6 cellular contexts compared by ENCODE assay signal in genomic region chr17:8122923-8123694, GRCh38. TPM values are rescaled to one million over a fixed set of nuclear protein-coding genes. Genes with fewer than 3 reads are reported as not detected.
DNase-seq lines count a peak whose midpoint lies in the region; ATAC-seq, FAIRE-seq and TF ChIP-seq lines count a peak whose summit lies in the region.

No MANE protein-coding gene starts in this region.

- peak overlapping the region; percentile 100 for H3K4me2 ChIP-seq in HepG2 (ENCODE audit: low read depth, low read length)

- no peak for TF ChIP-seq POLR2A in HepG2 (IDR thresholded peaks at IDR 0.05; ENCODE audit: insufficient read depth in 1 of 2, low read depth in 2 of 2, low read length in 2 of 2)

- H3K79me2 ChIP-seq in HepG2 (ENCODE audit: insufficient read depth, low read length) = no peaks in the 10 kb centered on the region

- POLR2A ChIA-PET in HEK293 (lab: Yijun Ruan, JAX) = interaction anchor here (0.6 to 3.5 kb wide), 9 partner anchors 16 to 760 kb away, joined by 4 to 27 read pairs (median 5); partner anchors contain the start of genes BORCS6 and CTC1
- POLR2A ChIA-PET in HepG2 (lab: Yijun Ruan, JAX) = interaction anchor here (1.5 to 5.1 kb wide), 5 partner anchors 31 to 125 kb away, joined by 3 to 35 read pairs (median 8); partner anchors contain the start of genes AURKB and CTC1

- no peak for TF ChIP-seq RAD21 in HepG2 (CRISPR knock-in tag; IDR thresholded peaks at IDR 0.05)

- peak; percentile 54 for DNase-seq in activated T-cell treated with anti-CD3 and anti-CD28 coated beads, Interleukin-2, amount 50 U/mL, for 1 hour
- no peak for DNase-seq in HepG2 (ENCODE audit: low spot score)
- DNase-seq in NCI-H1048 (lab: John Stamatoyannopoulos, UW) = no peak
- no peak for DNase-seq in GM19239 (ENCODE audit: insufficient read length, low spot score)

- ATAC-seq in HepG2 (no peak), HG03432 (IDR thresholded peaks at IDR 0.05; ENCODE audit: unreplicated experiment) (no peak)

- no peak for TF ChIP-seq EP300 in HepG2 (IDR thresholded peaks at IDR 0.05; ENCODE audit: low read depth in 2 of 2, low read length in 2 of 2)
- no peak for TF ChIP-seq EP300 in HepG2 (CRISPR knock-in tag; IDR thresholded peaks at IDR 0.05; ENCODE audit: borderline replicate concordance)

- no TSS peak for BruUV-seq in HepG2 (replicated peaks; lab: Mats Ljungman, UMichigan)

- no peaks in the 10 kb centered on the region for H3K9me3 ChIP-seq in HEK293 (ENCODE audit: control insufficient read depth, insufficient read depth, low read depth, low read length)
- H3K9me3 ChIP-seq in HepG2 (ENCODE audit: low read length) = no peaks in the 10 kb centered on the region

- peaks cover 13% of the 10 kb centered on the region; the same call in 1 of the 2 replicates for H4K20me1 ChIP-seq in HepG2 (ENCODE audit: insufficient read depth, low read length)

- H3K4me3 ChIP-seq in HEK293 (ENCODE audit: low read depth, low read length) (peak overlapping the region; percentile 70), HepG2 (replicated peaks in 1 of 3; ENCODE audit: insufficient read depth in 1 of 3, low read depth in 2 of 3, low read length in 3 of 3) (peak overlapping the region; percentile 48 to 95 (median 68))

- peaks cover 14% of the 10 kb centered on the region for H3K4me1 ChIP-seq in HEK293 (ENCODE audit: control insufficient read depth, insufficient read depth, low read length)
- peaks cover 59% of the 10 kb centered on the region for H3K4me1 ChIP-seq in HepG2 (ENCODE audit: insufficient read depth, low read length)

- FAIRE-seq in HepG2 (lab: Jason Lieb, UNC) = no peak
- FAIRE-seq in GM19239 (lab: Jason Lieb, UNC) = no peak

- peaks cover 5 to 36% of the 10 kb centered on the region in 2 experiments for H3K27me3 ChIP-seq in HepG2 (ENCODE audit: control insufficient read depth in 1 of 2, insufficient read depth in 2 of 2, low read length in 2 of 2)

- H3K27ac ChIP-seq in HEK293 (ENCODE audit: extremely low read depth, low read depth, low read length) (peak overlapping the region; percentile 21; the same call in 1 of the 2 replicates), HepG2 (ENCODE audit: extremely low read length, insufficient read depth, low read length) (no peak overlapping the region)

- no peak overlapping the region for H2AFZ ChIP-seq in HepG2 (ENCODE audit: low read length)

- intact Hi-C loops in HepG2 (cut with micrococcal nuclease; ENCODE audit: unreplicated experiment) = no loop called here

- TF ChIP-seq CTCF in HEK293 (tag by site-specific recombination; IDR thresholded peaks at IDR 0.05) (0 out of 2 replicates have a peak, but pooled peaks have one; percentile 22), HepG2 (CRISPR knock-in tag; IDR thresholded peaks at IDR 0.05) (no peak)

- H3K9ac ChIP-seq in HepG2 (ENCODE audit: insufficient read depth, low read depth, low read length) = peak overlapping the region; percentile 13; the same call in 1 of the 2 replicates

- WGBS in HepG2 (ENCODE audit: low lambda C conversion rate) = 6% methylated on average over 29 of the region's 55 CpGs

- in situ Hi-C loops in HepG2 (cut with HindIII; ENCODE audit: extremely low pct_ligation_motif_present, low pct_unique_long_range_greater_than_20kb) = loop anchor here (5.0 to 10.0 kb wide), 3 partner anchors 34 to 179 kb away; no protein-coding TSS in a partner anchor

- H3K36me3 ChIP-seq in HEK293 (ENCODE audit: control insufficient read depth in 2 of 2, insufficient read depth in 1 of 2, low read length in 2 of 2) = no peaks in the 10 kb centered on the region
- H3K36me3 ChIP-seq in HepG2 (replicated peaks in 1 of 2; ENCODE audit: control insufficient read depth in 1 of 2, insufficient read depth in 2 of 2, low read length in 2 of 2) = no peaks in the 10 kb centered on the region

- CTCF ChIA-PET in HEK293 (lab: Yijun Ruan, JAX) = interaction anchor here (0.7 to 4.1 kb wide), 10 partner anchors 10 to 101 kb away, joined by 3 to 33 read pairs (median 6); no protein-coding TSS in a partner anchor
- CTCF ChIA-PET in HepG2 (lab: Yijun Ruan, JAX; ENCODE audit: low intra/inter-chr PET ratio, low total read pairs) = no interaction called here

RNA-seq across cellular contexts. Expression of gene HES7, which starts 0.8 kb away (rescaled TPM):
- not detected in 2 replicates for total RNA-seq in HepG2 (2016; rRNA removed; fragmentation: Illumina TruSeq; extraction: Trizol)
- not detected in 2 replicates for total RNA-seq in HepG2 (2016; cell fraction: cytosol; rRNA removed; fragmentation: Illumina TruSeq; extraction: Trizol; ENCODE audit: low read depth)
- not detected in 2 replicates for total RNA-seq in HepG2 (2016; cell fraction: insoluble cytoplasmic fraction; rRNA removed; fragmentation: Illumina TruSeq; extraction: Trizol)
- total RNA-seq in HepG2 (2016; cell fraction: membrane; rRNA removed; fragmentation: Illumina TruSeq; extraction: Trizol) = not detected in 2 replicates
- total RNA-seq in HepG2 (2016; cell fraction: nucleus; rRNA removed; fragmentation: Illumina TruSeq; extraction: Trizol) = not detected in 2 replicates
- polyA plus RNA-seq in HepG2 (2011; rRNA removed) = not detected in 2 replicates
- not detected in 2 replicates for polyA plus RNA-seq in HepG2 (2011; cell fraction: cytosol; rRNA removed)
- polyA plus RNA-seq in HepG2 (2011; cell fraction: nucleus; rRNA removed) = 0.42 and 0.50 TPM in 2 replicates
- 0.11 TPM in 1 of 2 replicates, not detected in the other for polyA plus RNA-seq in HepG2 (2012)
- not detected in 2 replicates for polyA plus RNA-seq in HepG2 (2016; cell fraction: cytosol; fragmentation: Illumina TruSeq; extraction: Trizol; ENCODE audit: low read depth)
- polyA plus RNA-seq in HepG2 (2016; cell fraction: insoluble cytoplasmic fraction; fragmentation: Illumina TruSeq; extraction: Trizol; ENCODE audit: low read depth) = not detected in 2 replicates
- polyA plus RNA-seq in HepG2 (2016; cell fraction: membrane; fragmentation: Illumina TruSeq; extraction: Trizol; ENCODE audit: low read depth) = not detected in 2 replicates
- polyA plus RNA-seq in HepG2 (2016; cell fraction: nucleus; fragmentation: Illumina TruSeq; extraction: Trizol; ENCODE audit: insufficient read depth, low read depth) = not detected in 2 replicates
- polyA minus RNA-seq in HepG2 (2011; rRNA and poly(A)+ RNA removed; ENCODE audit: low replicate concordance) = 3.9 TPM in 1 of 2 replicates, not detected in the other
- polyA minus RNA-seq in HepG2 (2011; cell fraction: cytosol; rRNA and poly(A)+ RNA removed) = not detected in 2 replicates
- polyA minus RNA-seq in HepG2 (2011; cell fraction: nucleus; rRNA and poly(A)+ RNA removed) = not detected in 2 replicates

RNA-seq across cellular contexts. Expression of gene ALOXE3, which starts 4.8 kb away (rescaled TPM):
- not detected in 2 replicates for total RNA-seq in HepG2 (2016; rRNA removed; fragmentation: Illumina TruSeq; extraction: Trizol)
- total RNA-seq in HepG2 (2016; cell fraction: cytosol; rRNA removed; fragmentation: Illumina TruSeq; extraction: Trizol; ENCODE audit: low read depth) = not detected in 2 replicates
- total RNA-seq in HepG2 (2016; cell fraction: insoluble cytoplasmic fraction; rRNA removed; fragmentation: Illumina TruSeq; extraction: Trizol) = 0.02 TPM in 1 of 2 replicates, not detected in the other
- not detected in 2 replicates for total RNA-seq in HepG2 (2016; cell fraction: membrane; rRNA removed; fragmentation: Illumina TruSeq; extraction: Trizol)
- total RNA-seq in HepG2 (2016; cell fraction: nucleus; rRNA removed; fragmentation: Illumina TruSeq; extraction: Trizol) = not detected in 2 replicates
- polyA plus RNA-seq in HepG2 (2011; rRNA removed) = 0.07 TPM in 1 of 2 replicates, not detected in the other
- polyA plus RNA-seq in HepG2 (2011; cell fraction: cytosol; rRNA removed) = 0.03 TPM in 1 of 2 replicates, not detected in the other
- polyA plus RNA-seq in HepG2 (2011; cell fraction: nucleus; rRNA removed) = 0.14 and 0.18 TPM in 2 replicates
- 0.08 TPM in 1 of 2 replicates, not detected in the other for polyA plus RNA-seq in HepG2 (2012)
- polyA plus RNA-seq in HepG2 (2016; cell fraction: cytosol; fragmentation: Illumina TruSeq; extraction: Trizol; ENCODE audit: low read depth) = not detected in 2 replicates
- polyA plus RNA-seq in HepG2 (2016; cell fraction: insoluble cytoplasmic fraction; fragmentation: Illumina TruSeq; extraction: Trizol; ENCODE audit: low read depth) = not detected in 2 replicates
- not detected in 2 replicates for polyA plus RNA-seq in HepG2 (2016; cell fraction: membrane; fragmentation: Illumina TruSeq; extraction: Trizol; ENCODE audit: low read depth)
- polyA plus RNA-seq in HepG2 (2016; cell fraction: nucleus; fragmentation: Illumina TruSeq; extraction: Trizol; ENCODE audit: insufficient read depth, low read depth) = not detected in 2 replicates
- polyA minus RNA-seq in HepG2 (2011; rRNA and poly(A)+ RNA removed; ENCODE audit: low replicate concordance) = 0.63 TPM in 1 of 2 replicates, not detected in the other
- not detected in 2 replicates for polyA minus RNA-seq in HepG2 (2011; cell fraction: cytosol; rRNA and poly(A)+ RNA removed)
- polyA minus RNA-seq in HepG2 (2011; cell fraction: nucleus; rRNA and poly(A)+ RNA removed) = not detected in 2 replicates

RNA-seq across cellular contexts. Expression of gene PER1, which starts 29.1 kb away (rescaled TPM):
- 2.6 and 5.5 TPM in 2 replicates for total RNA-seq in HepG2 (2016; rRNA removed; fragmentation: Illumina TruSeq; extraction: Trizol)
- 1.8 and 2.9 TPM in 2 replicates for total RNA-seq in HepG2 (2016; cell fraction: cytosol; rRNA removed; fragmentation: Illumina TruSeq; extraction: Trizol; ENCODE audit: low read depth)
- total RNA-seq in HepG2 (2016; cell fraction: insoluble cytoplasmic fraction; rRNA removed; fragmentation: Illumina TruSeq; extraction: Trizol) = 3.2 and 5.8 TPM in 2 replicates
- 1.4 and 1.9 TPM in 2 replicates for total RNA-seq in HepG2 (2016; cell fraction: membrane; rRNA removed; fragmentation: Illumina TruSeq; extraction: Trizol)
- total RNA-seq in HepG2 (2016; cell fraction: nucleus; rRNA removed; fragmentation: Illumina TruSeq; extraction: Trizol) = 4.1 and 4.3 TPM in 2 replicates
- polyA plus RNA-seq in HepG2 (2011; rRNA removed) = 3.6 and 5.2 TPM in 2 replicates
- 1.3 and 1.4 TPM in 2 replicates for polyA plus RNA-seq in HepG2 (2011; cell fraction: cytosol; rRNA removed)
- polyA plus RNA-seq in HepG2 (2011; cell fraction: nucleus; rRNA removed) = 32.0 and 32.6 TPM in 2 replicates
- polyA plus RNA-seq in HepG2 (2012) = 7.8 and 11.4 TPM in 2 replicates
- polyA plus RNA-seq in HepG2 (2016; cell fraction: cytosol; fragmentation: Illumina TruSeq; extraction: Trizol; ENCODE audit: low read depth) = 0.38 and 0.70 TPM in 2 replicates
- polyA plus RNA-seq in HepG2 (2016; cell fraction: insoluble cytoplasmic fraction; fragmentation: Illumina TruSeq; extraction: Trizol; ENCODE audit: low read depth) = 2.2 and 3.6 TPM in 2 replicates
- polyA plus RNA-seq in HepG2 (2016; cell fraction: membrane; fragmentation: Illumina TruSeq; extraction: Trizol; ENCODE audit: low read depth) = 0.49 and 0.90 TPM in 2 replicates
- 13.1 and 17.6 TPM in 2 replicates for polyA plus RNA-seq in HepG2 (2016; cell fraction: nucleus; fragmentation: Illumina TruSeq; extraction: Trizol; ENCODE audit: insufficient read depth, low read depth)
- 11.1 and 12.7 TPM in 2 replicates for polyA minus RNA-seq in HepG2 (2011; rRNA and poly(A)+ RNA removed; ENCODE audit: low replicate concordance)
- 3.8 and 6.2 TPM in 2 replicates for polyA minus RNA-seq in HepG2 (2011; cell fraction: cytosol; rRNA and poly(A)+ RNA removed)
- polyA minus RNA-seq in HepG2 (2011; cell fraction: nucleus; rRNA and poly(A)+ RNA removed) = 10.4 and 10.7 TPM in 2 replicates

RNA-seq across cellular contexts. Expression of gene ALOX12B, which starts 35.6 kb away (rescaled TPM):
- not detected in 2 replicates for total RNA-seq in HepG2 (2016; rRNA removed; fragmentation: Illumina TruSeq; extraction: Trizol)
- total RNA-seq in HepG2 (2016; cell fraction: cytosol; rRNA removed; fragmentation: Illumina TruSeq; extraction: Trizol; ENCODE audit: low read depth) = not detected in 2 replicates
- total RNA-seq in HepG2 (2016; cell fraction: insoluble cytoplasmic fraction; rRNA removed; fragmentation: Illumina TruSeq; extraction: Trizol) = not detected in 2 replicates
- total RNA-seq in HepG2 (2016; cell fraction: membrane; rRNA removed; fragmentation: Illumina TruSeq; extraction: Trizol) = 0.31 TPM in 1 of 2 replicates, not detected in the other
- not detected in 2 replicates for total RNA-seq in HepG2 (2016; cell fraction: nucleus; rRNA removed; fragmentation: Illumina TruSeq; extraction: Trizol)
- polyA plus RNA-seq in HepG2 (2011; rRNA removed) = 0.13 TPM in 1 of 2 replicates, not detected in the other
- polyA plus RNA-seq in HepG2 (2011; cell fraction: cytosol; rRNA removed) = 0.12 TPM in 1 of 2 replicates, not detected in the other
- not detected in 2 replicates for polyA plus RNA-seq in HepG2 (2011; cell fraction: nucleus; rRNA removed)
- 0.21 TPM in 1 of 2 replicates, not detected in the other for polyA plus RNA-seq in HepG2 (2012)
- 0.15 and 0.32 TPM in 2 replicates for polyA plus RNA-seq in HepG2 (2016; cell fraction: cytosol; fragmentation: Illumina TruSeq; extraction: Trizol; ENCODE audit: low read depth)
- 0.26 TPM in 1 of 2 replicates, not detected in the other for polyA plus RNA-seq in HepG2 (2016; cell fraction: insoluble cytoplasmic fraction; fragmentation: Illumina TruSeq; extraction: Trizol; ENCODE audit: low read depth)
- 0.18 and 0.27 TPM in 2 replicates for polyA plus RNA-seq in HepG2 (2016; cell fraction: membrane; fragmentation: Illumina TruSeq; extraction: Trizol; ENCODE audit: low read depth)
- not detected in 2 replicates for polyA plus RNA-seq in HepG2 (2016; cell fraction: nucleus; fragmentation: Illumina TruSeq; extraction: Trizol; ENCODE audit: insufficient read depth, low read depth)
- 1.8 TPM in 1 of 2 replicates, not detected in the other for polyA minus RNA-seq in HepG2 (2011; rRNA and poly(A)+ RNA removed; ENCODE audit: low replicate concordance)
- polyA minus RNA-seq in HepG2 (2011; cell fraction: cytosol; rRNA and poly(A)+ RNA removed) = not detected in 2 replicates
- not detected in 2 replicates for polyA minus RNA-seq in HepG2 (2011; cell fraction: nucleus; rRNA and poly(A)+ RNA removed)

RNA-seq across cellular contexts. Expression of gene VAMP2, which starts 39.6 kb away (rescaled TPM):
- 2.0 and 3.9 TPM in 2 replicates for total RNA-seq in HepG2 (2016; rRNA removed; fragmentation: Illumina TruSeq; extraction: Trizol)
- 4.1 and 5.2 TPM in 2 replicates for total RNA-seq in HepG2 (2016; cell fraction: cytosol; rRNA removed; fragmentation: Illumina TruSeq; extraction: Trizol; ENCODE audit: low read depth)
- total RNA-seq in HepG2 (2016; cell fraction: insoluble cytoplasmic fraction; rRNA removed; fragmentation: Illumina TruSeq; extraction: Trizol) = 1.9 and 3.4 TPM in 2 replicates
- total RNA-seq in HepG2 (2016; cell fraction: membrane; rRNA removed; fragmentation: Illumina TruSeq; extraction: Trizol) = 3.2 and 3.4 TPM in 2 replicates
- 6.5 and 7.1 TPM in 2 replicates for total RNA-seq in HepG2 (2016; cell fraction: nucleus; rRNA removed; fragmentation: Illumina TruSeq; extraction: Trizol)
- 17.2 and 19.6 TPM in 2 replicates for polyA plus RNA-seq in HepG2 (2011; rRNA removed)
- 10.1 and 13.2 TPM in 2 replicates for polyA plus RNA-seq in HepG2 (2011; cell fraction: cytosol; rRNA removed)
- polyA plus RNA-seq in HepG2 (2011; cell fraction: nucleus; rRNA removed) = 40.7 and 63.7 TPM in 2 replicates
- 29.0 and 34.1 TPM in 2 replicates for polyA plus RNA-seq in HepG2 (2012)
- polyA plus RNA-seq in HepG2 (2016; cell fraction: cytosol; fragmentation: Illumina TruSeq; extraction: Trizol; ENCODE audit: low read depth) = 2.0 and 2.2 TPM in 2 replicates
- polyA plus RNA-seq in HepG2 (2016; cell fraction: insoluble cytoplasmic fraction; fragmentation: Illumina TruSeq; extraction: Trizol; ENCODE audit: low read depth) = 7.1 and 8.5 TPM in 2 replicates
- 4.9 and 5.5 TPM in 2 replicates for polyA plus RNA-seq in HepG2 (2016; cell fraction: membrane; fragmentation: Illumina TruSeq; extraction: Trizol; ENCODE audit: low read depth)
- 35.4 and 36.0 TPM in 2 replicates for polyA plus RNA-seq in HepG2 (2016; cell fraction: nucleus; fragmentation: Illumina TruSeq; extraction: Trizol; ENCODE audit: insufficient read depth, low read depth)
- polyA minus RNA-seq in HepG2 (2011; rRNA and poly(A)+ RNA removed; ENCODE audit: low replicate concordance) = 6.8 and 7.6 TPM in 2 replicates
- polyA minus RNA-seq in HepG2 (2011; cell fraction: cytosol; rRNA and poly(A)+ RNA removed) = 3.4 and 6.6 TPM in 2 replicates
- 10.8 and 14.9 TPM in 2 replicates for polyA minus RNA-seq in HepG2 (2011; cell fraction: nucleus; rRNA and poly(A)+ RNA removed)

Comparison
In these comparisons a context has a peak if more than half of its experiments do, and no peak if none do; other contexts are left out.
1. Of the 63 proteins assayed by ChIP-seq in both HepG2 and HEK293: peak only in HepG2: SALL2; only in HEK293: CTCF, ZBTB20, ZBTB26 and ZNF24; in both: none; in neither: 58.